Comparison of ENCODE assay signal across 1 cellular context in genomic region chr19:12666305-12667048, GRCh38.
TF ChIP-seq lines count a peak whose summit lies in the region.

Gene MAN2B1, minus strand, starts transcription at chr19:12666742. Its CDS starts 41 bp downstream, at chr19:12666701.
Gene WDR83, plus strand, starts transcription at chr19:12666807. Its CDS starts 2,984 bp downstream, at chr19:12669791.

TF ChIP-seq in HepG2, 621 proteins besides CTCF, POLR2A, EP300 and RAD21 (continued from another document and continues in another):
- TF ChIP-seq SNAPC4 (CRISPR knock-in tag; IDR thresholded peaks at IDR 0.05) = no peak
- peak; percentile 79 for TF ChIP-seq ZNF143 (CRISPR knock-in tag; IDR thresholded peaks at IDR 0.05)
- TF ChIP-seq, protein P1, sequence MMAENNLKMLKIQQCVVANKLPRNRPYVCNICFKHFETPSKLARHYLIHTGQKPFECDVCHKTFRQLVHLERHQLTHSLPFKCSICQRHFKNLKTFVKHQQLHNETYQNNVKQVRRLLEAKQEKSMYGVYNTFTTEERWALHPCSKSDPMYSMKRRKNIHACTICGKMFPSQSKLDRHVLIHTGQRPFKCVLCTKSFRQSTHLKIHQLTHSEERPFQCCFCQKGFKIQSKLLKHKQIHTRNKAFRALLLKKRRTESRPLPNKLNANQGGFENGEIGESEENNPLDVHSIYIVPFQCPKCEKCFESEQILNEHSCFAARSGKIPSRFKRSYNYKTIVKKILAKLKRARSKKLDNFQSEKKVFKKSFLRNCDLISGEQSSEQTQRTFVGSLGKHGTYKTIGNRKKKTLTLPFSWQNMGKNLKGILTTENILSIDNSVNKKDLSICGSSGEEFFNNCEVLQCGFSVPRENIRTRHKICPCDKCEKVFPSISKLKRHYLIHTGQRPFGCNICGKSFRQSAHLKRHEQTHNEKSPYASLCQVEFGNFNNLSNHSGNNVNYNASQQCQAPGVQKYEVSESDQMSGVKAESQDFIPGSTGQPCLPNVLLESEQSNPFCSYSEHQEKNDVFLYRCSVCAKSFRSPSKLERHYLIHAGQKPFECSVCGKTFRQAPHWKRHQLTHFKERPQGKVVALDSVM (CRISPR knock-in tag; IDR thresholded peaks at IDR 0.05) = peak; percentile 79
- no peak for TF ChIP-seq CENPT (CRISPR knock-in tag; IDR thresholded peaks at IDR 0.05; ENCODE audit: low read depth)
- TF ChIP-seq, protein P2, sequence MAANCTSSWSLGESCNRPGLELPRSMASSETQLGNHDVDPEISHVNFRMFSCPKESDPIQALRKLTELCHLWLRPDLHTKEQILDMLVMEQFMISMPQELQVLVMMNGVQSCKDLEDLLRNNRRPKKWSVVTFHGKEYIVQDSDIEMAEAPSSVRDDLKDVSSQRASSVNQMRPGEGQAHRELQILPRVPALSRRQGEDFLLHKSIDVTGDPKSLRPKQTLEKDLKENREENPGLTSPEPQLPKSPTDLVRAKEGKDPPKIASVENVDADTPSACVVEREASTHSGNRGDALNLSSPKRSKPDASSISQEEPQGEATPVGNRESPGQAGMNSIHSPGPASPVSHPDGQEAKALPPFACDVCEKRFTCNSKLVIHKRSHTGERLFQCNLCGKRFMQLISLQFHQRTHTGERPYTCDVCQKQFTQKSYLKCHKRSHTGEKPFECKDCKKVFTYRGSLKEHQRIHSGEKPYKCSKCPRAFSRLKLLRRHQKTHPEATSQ (CRISPR knock-in tag; IDR thresholded peaks at IDR 0.05; ENCODE audit: borderline replicate concordance) = no peak
- TF ChIP-seq EZH2 (conservative IDR thresholded peaks at IDR 0.05; ENCODE audit: low read depth, low read length) = no peak
- no peak for TF ChIP-seq ZNF274 (CRISPR knock-in tag; IDR thresholded peaks at IDR 0.05)
- no peak for TF ChIP-seq DBP (CRISPR knock-in tag; IDR thresholded peaks at IDR 0.05; ENCODE audit: not compliant biosample characterization)
- TF ChIP-seq CREB3 (CRISPR knock-in tag; IDR thresholded peaks at IDR 0.05) = no peak
- 0 out of 2 replicates have a peak, but pooled peaks have one; percentile 29 for TF ChIP-seq ISL2 (CRISPR knock-in tag; IDR thresholded peaks at IDR 0.05)
- no peak for TF ChIP-seq NR1H2 (CRISPR knock-in tag; IDR thresholded peaks at IDR 0.05; ENCODE audit: borderline replicate concordance, low read depth)
- no peak for TF ChIP-seq ZNF563 (CRISPR knock-in tag; IDR thresholded peaks at IDR 0.05)
- TF ChIP-seq, protein P3, sequence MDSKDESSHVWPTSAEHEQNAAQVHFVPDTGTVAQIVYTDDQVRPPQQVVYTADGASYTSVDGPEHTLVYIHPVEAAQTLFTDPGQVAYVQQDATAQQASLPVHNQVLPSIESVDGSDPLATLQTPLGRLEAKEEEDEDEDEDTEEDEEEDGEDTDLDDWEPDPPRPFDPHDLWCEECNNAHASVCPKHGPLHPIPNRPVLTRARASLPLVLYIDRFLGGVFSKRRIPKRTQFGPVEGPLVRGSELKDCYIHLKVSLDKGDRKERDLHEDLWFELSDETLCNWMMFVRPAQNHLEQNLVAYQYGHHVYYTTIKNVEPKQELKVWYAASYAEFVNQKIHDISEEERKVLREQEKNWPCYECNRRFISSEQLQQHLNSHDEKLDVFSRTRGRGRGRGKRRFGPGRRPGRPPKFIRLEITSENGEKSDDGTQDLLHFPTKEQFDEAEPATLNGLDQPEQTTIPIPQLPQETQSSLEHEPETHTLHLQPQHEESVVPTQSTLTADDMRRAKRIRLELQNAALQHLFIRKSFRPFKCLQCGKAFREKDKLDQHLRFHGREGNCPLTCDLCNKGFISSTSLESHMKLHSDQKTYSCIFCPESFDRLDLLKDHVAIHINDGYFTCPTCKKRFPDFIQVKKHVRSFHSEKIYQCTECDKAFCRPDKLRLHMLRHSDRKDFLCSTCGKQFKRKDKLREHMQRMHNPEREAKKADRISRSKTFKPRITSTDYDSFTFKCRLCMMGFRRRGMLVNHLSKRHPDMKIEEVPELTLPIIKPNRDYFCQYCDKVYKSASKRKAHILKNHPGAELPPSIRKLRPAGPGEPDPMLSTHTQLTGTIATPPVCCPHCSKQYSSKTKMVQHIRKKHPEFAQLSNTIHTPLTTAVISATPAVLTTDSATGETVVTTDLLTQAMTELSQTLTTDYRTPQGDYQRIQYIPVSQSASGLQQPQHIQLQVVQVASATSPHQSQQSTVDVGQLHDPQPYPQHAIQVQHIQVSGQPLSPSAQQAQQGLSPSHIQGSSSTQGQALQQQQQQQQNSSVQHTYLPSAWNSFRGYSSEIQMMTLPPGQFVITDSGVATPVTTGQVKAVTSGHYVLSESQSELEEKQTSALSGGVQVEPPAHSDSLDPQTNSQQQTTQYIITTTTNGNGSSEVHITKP (CRISPR knock-in tag; IDR thresholded peaks at IDR 0.05; ENCODE audit: low read depth) = no peak
- no peak for TF ChIP-seq ATF7-NPFF (CRISPR knock-in tag; IDR thresholded peaks at IDR 0.05; ENCODE audit: low read depth)
- no peak for TF ChIP-seq ZBED4 (CRISPR knock-in tag; IDR thresholded peaks at IDR 0.05; ENCODE audit: borderline replicate concordance)
- TF ChIP-seq ETV6 (CRISPR knock-in tag; conservative IDR thresholded peaks at IDR 0.05) = 0 out of 2 replicates have a peak, but pooled peaks have one; percentile 28
- no peak for TF ChIP-seq ZNF34 (CRISPR knock-in tag; IDR thresholded peaks at IDR 0.05; ENCODE audit: borderline replicate concordance)
- TF ChIP-seq ZNF703 (CRISPR knock-in tag; IDR thresholded peaks at IDR 0.05; ENCODE audit: borderline replicate concordance) = no peak
- TF ChIP-seq SMAD1 (CRISPR knock-in tag; IDR thresholded peaks at IDR 0.05; ENCODE audit: borderline replicate concordance, low read depth) = no peak
- TF ChIP-seq ZNF782 (CRISPR knock-in tag; IDR thresholded peaks at IDR 0.05; ENCODE audit: borderline replicate concordance) = no peak
- 0 out of 2 replicates have a peak, but pooled peaks have one; percentile 13 for TF ChIP-seq HOXA3 (CRISPR knock-in tag; IDR thresholded peaks at IDR 0.05)
- TF ChIP-seq NFIB (CRISPR knock-in tag; IDR thresholded peaks at IDR 0.05; ENCODE audit: borderline replicate concordance) = no peak
- TF ChIP-seq, protein P4, sequence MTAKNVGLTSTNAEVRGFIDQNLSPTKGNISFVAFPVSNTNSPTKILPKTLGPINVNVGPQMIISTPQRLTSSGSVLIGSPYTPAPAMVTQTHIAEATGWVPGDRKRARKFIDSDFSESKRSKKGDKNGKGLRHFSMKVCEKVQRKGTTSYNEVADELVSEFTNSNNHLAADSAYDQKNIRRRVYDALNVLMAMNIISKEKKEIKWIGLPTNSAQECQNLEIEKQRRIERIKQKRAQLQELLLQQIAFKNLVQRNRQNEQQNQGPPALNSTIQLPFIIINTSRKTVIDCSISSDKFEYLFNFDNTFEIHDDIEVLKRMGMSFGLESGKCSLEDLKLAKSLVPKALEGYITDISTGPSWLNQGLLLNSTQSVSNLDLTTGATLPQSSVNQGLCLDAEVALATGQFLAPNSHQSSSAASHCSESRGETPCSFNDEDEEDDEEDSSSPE (CRISPR knock-in tag; IDR thresholded peaks at IDR 0.05) = no peak
- no peak for TF ChIP-seq ZBTB8A (CRISPR knock-in tag; IDR thresholded peaks at IDR 0.05; ENCODE audit: borderline replicate concordance, low read depth)
- no peak for TF ChIP-seq XRCC5 (optimal IDR thresholded peaks at IDR 0.05; ENCODE audit: low read length)
- TF ChIP-seq HHEX (CRISPR knock-in tag; IDR thresholded peaks at IDR 0.05) = no peak
- TF ChIP-seq, protein P5, sequence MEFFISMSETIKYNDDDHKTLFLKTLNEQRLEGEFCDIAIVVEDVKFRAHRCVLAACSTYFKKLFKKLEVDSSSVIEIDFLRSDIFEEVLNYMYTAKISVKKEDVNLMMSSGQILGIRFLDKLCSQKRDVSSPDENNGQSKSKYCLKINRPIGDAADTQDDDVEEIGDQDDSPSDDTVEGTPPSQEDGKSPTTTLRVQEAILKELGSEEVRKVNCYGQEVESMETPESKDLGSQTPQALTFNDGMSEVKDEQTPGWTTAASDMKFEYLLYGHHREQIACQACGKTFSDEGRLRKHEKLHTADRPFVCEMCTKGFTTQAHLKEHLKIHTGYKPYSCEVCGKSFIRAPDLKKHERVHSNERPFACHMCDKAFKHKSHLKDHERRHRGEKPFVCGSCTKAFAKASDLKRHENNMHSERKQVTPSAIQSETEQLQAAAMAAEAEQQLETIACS (CRISPR knock-in tag; IDR thresholded peaks at IDR 0.05) = 0 out of 2 replicates have a peak, but pooled peaks have one; percentile 23
- no peak for TF ChIP-seq MTF2 (CRISPR knock-in tag; IDR thresholded peaks at IDR 0.05; ENCODE audit: borderline replicate concordance)
- TF ChIP-seq ZNF432 (CRISPR knock-in tag; IDR thresholded peaks at IDR 0.05; ENCODE audit: borderline replicate concordance) = no peak
- TF ChIP-seq NFYB (CRISPR knock-in tag; IDR thresholded peaks at IDR 0.05) = peak; percentile 73
- TF ChIP-seq ZNF552 (CRISPR knock-in tag; IDR thresholded peaks at IDR 0.05; ENCODE audit: borderline replicate concordance) = no peak
